In the genomic region with DNA sequence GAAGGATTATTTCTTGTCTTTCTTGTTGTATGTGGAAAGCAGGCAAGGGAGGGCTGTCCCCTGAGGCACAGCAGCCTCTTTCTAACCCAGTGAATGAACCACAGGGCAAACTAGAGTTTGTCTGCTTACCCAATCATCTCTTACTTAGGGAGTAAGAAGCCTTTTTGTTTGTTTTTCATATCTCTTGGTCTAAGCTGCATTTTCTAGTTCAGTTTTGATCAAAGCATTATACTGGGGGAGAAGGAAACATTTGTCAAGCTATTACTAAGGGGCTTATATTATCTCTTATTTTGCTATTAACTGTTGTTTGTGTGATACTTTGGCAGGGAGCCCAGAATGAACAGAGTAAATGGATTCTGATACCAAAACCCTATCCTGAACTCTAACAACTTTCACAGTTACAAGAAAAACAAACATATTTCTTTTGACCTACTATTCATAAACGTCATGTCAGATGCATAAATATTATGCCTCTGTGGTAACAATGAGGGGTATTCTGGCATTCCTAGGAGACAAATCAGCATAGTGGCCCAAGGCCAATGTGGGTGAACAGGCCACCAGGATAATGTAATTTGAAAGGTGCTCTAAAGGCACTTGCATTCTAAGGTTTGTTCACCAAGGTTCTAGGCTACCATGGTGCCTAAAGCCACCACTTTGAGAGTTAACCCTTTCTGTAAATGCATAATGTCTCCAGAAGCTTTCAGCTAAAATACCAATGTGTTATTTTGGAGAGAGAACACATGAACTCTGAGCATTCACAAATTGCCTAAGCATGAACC, we compare ENCODE assay signal across 9 cellular contexts.
DNase-seq lines count a peak whose midpoint lies in the region; ATAC-seq and TF ChIP-seq lines count a peak whose summit lies in the region.
"Had no signal": no experiment of that assay in that cellular context is flagged by ENCODE, and none has a peak within 500 bp of the region (broad histone marks: within the 10 kb centered on the region; RNA-seq: fewer than 3 reads in every experiment).

No MANE protein-coding gene starts in this region.

- H3K4me2 ChIP-seq in Karpas-422 (ENCODE audit: low read depth, low read length, poor library complexity, severe bottlenecking), result no peak overlapping the region

- H3K79me2 ChIP-seq in Karpas-422 (ENCODE audit: low read length), result no peaks in the 10 kb centered on the region

- H3K4me1 Mint-ChIP-seq in stimulated activated effector memory CD8-positive, alpha-beta T cell treated with anti-CD3 and anti-CD28 coated beads, Interleukin-12 subunit alpha, Interleukin-12 subunit beta, amount 100 ng/mL, for 72 hours, result peaks cover 17% of the 10 kb centered on the region
- no peaks in the 10 kb centered on the region for H3K4me1 Mint-ChIP-seq in CD14-positive monocyte

- H3K4me3 Mint-ChIP-seq in stimulated activated effector memory CD8-positive, alpha-beta T cell treated with anti-CD3 and anti-CD28 coated beads, Interleukin-12 subunit alpha, Interleukin-12 subunit beta, amount 100 ng/mL, for 72 hours, result no peak overlapping the region
- no peak overlapping the region for H3K4me3 Mint-ChIP-seq in CD14-positive monocyte

- peak; percentile 41 for ATAC-seq in stimulated activated effector memory CD8-positive, alpha-beta T cell treated with anti-CD3 and anti-CD28 coated beads, Interleukin-12 subunit alpha, Interleukin-12 subunit beta, amount 100 ng/mL, for 72 hours

- H3K4me3 ChIP-seq in SK-N-MC (peak overlapping the region; percentile 18), Karpas-422 (ENCODE audit: low read length) (no peak overlapping the region)

- H3K27ac Mint-ChIP-seq in stimulated activated effector memory CD8-positive, alpha-beta T cell treated with anti-CD3 and anti-CD28 coated beads, Interleukin-12 subunit alpha, Interleukin-12 subunit beta, amount 100 ng/mL, for 72 hours, result peak overlapping the region; percentile 67
- no peak overlapping the region for H3K27ac Mint-ChIP-seq in CD14-positive monocyte

- DNase-seq in HEK293T (ENCODE audit: extremely low spot score) (peak; percentile 24), SK-N-MC (ENCODE audit: low read depth, low spot score) (peak; percentile 50), glomerular endothelial cell (ENCODE audit: extremely low read depth, low read depth, low spot score) (peak; percentile 96), CD14-positive monocyte (ENCODE audit: low spot score) (no peak), Karpas-422 (no peak), iPS-NIHi7 (ENCODE audit: extremely low spot score) (no peak)
- DNase-seq in stimulated activated effector memory CD8-positive, alpha-beta T cell treated with anti-CD3 and anti-CD28 coated beads, Interleukin-12 subunit alpha, Interleukin-12 subunit beta, amount 100 ng/mL, for 72 hours (ENCODE audit: low spot score in 2 of 2), result no peak
- no peak for DNase-seq in stimulated activated CD4-positive, alpha-beta T cell treated with anti-CD3 and anti-CD28 coated beads, Interleukin-4, amount 100 ng/mL, for 1 hour
- DNase-seq: SHP77 treated with DMSO at 0.1 percent for 48 hours had no signal

- H2AFZ ChIP-seq in Karpas-422 (ENCODE audit: low read length), result no peak overlapping the region

- POLR2A ChIA-PET in HEK293T (lab: Yijun Ruan, JAX), result interaction anchor here (0.9 kb wide), 1 partner anchor 314 kb away, joined by 4 read pairs; the partner anchor contains the start of gene NFKBIZ

- H3K9me3 Mint-ChIP-seq in stimulated activated effector memory CD8-positive, alpha-beta T cell treated with anti-CD3 and anti-CD28 coated beads, Interleukin-12 subunit alpha, Interleukin-12 subunit beta, amount 100 ng/mL, for 72 hours, result no peaks in the 10 kb centered on the region
- H3K9me3 Mint-ChIP-seq in CD14-positive monocyte, result peaks cover 0 to 4% (median 0%) of the 10 kb centered on the region in 7 donors

- H3K9ac ChIP-seq in SK-N-MC (ENCODE audit: insufficient read length) (no peak overlapping the region), Karpas-422 (ENCODE audit: low read length) (no peak overlapping the region)

- intact Hi-C loops in CD14-positive monocyte (cut with micrococcal nuclease), result no loop called here

- no peaks in the 10 kb centered on the region for H3K27me3 ChIP-seq in Karpas-422 (ENCODE audit: low read length)

- H3K9me2 ChIP-seq in Karpas-422 (replicated peaks; ENCODE audit: insufficient read depth, low read length), result no peaks in the 10 kb centered on the region

- CTCF ChIA-PET in HEK293T (lab: Yijun Ruan, JAX), result interaction anchor here (1.0 kb wide), 1 partner anchor 231 kb away, joined by 3 read pairs; no protein-coding TSS in a partner anchor

- H3K9me3 ChIP-seq in SK-N-MC (ENCODE audit: low read depth, low read length) (no peaks in the 10 kb centered on the region), Karpas-422 (ENCODE audit: low read length) (no peaks in the 10 kb centered on the region)

- peak overlapping the region; percentile 50; the same call in 1 of the 2 replicates for H3K27ac ChIP-seq in SK-N-MC
- no peak overlapping the region for H3K27ac ChIP-seq in Karpas-422 (ENCODE audit: low read length)

- H3K4me1 ChIP-seq in Karpas-422 (ENCODE audit: low read length), result no peaks in the 10 kb centered on the region

- H3K36me3 Mint-ChIP-seq in stimulated activated effector memory CD8-positive, alpha-beta T cell treated with anti-CD3 and anti-CD28 coated beads, Interleukin-12 subunit alpha, Interleukin-12 subunit beta, amount 100 ng/mL, for 72 hours, result no peaks in the 10 kb centered on the region
- no peaks in the 10 kb centered on the region for H3K36me3 Mint-ChIP-seq in CD14-positive monocyte

- no peaks in the 10 kb centered on the region for H3K27me3 Mint-ChIP-seq in CD14-positive monocyte (ENCODE audit: low read depth in 3 of 3)

- TF ChIP-seq CTCF in CD14-positive monocyte (IDR thresholded peaks at IDR 0.05), result no peak

- no peaks in the 10 kb centered on the region for H3K36me3 ChIP-seq in SK-N-MC (ENCODE audit: insufficient read depth, low read length)
- no peaks in the 10 kb centered on the region for H3K36me3 ChIP-seq in Karpas-422 (ENCODE audit: insufficient read depth, low read length)

- H4K20me1 ChIP-seq in Karpas-422 (ENCODE audit: insufficient read depth, low read depth, low read length), result no peaks in the 10 kb centered on the region

TF ChIP-seq in HEK293T, 16 proteins besides CTCF, POLR2A, EP300 and RAD21:
- no peak for TF ChIP-seq CTBP1 (IDR thresholded peaks at IDR 0.05; ENCODE audit: borderline replicate concordance)
- TF ChIP-seq PKNOX1 (IDR thresholded peaks at IDR 0.05), result 0 out of 2 replicates have a peak, but pooled peaks have one; percentile 32

Comparison
In these comparisons a context has a peak if more than half of its experiments do, and no peak if none do; other contexts are left out.
1. DNase-seq: peak in HEK293T (single experiment), SK-N-MC (single experiment) and glomerular endothelial cell (single experiment); none in stimulated activated effector memory CD8-positive, alpha-beta T cell treated with anti-CD3 and anti-CD28 coated beads, Interleukin-12 subunit alpha, Interleukin-12 subunit beta, amount 100 ng/mL, for 72 hours (0 of 2), CD14-positive monocyte (single experiment), Karpas-422 (single experiment), stimulated activated CD4-positive, alpha-beta T cell treated with anti-CD3 and anti-CD28 coated beads, Interleukin-4, amount 100 ng/mL, for 1 hour (single experiment) and iPS-NIHi7 (single experiment).